ENCODE assay signal across 1 cellular context in the genomic region with DNA sequence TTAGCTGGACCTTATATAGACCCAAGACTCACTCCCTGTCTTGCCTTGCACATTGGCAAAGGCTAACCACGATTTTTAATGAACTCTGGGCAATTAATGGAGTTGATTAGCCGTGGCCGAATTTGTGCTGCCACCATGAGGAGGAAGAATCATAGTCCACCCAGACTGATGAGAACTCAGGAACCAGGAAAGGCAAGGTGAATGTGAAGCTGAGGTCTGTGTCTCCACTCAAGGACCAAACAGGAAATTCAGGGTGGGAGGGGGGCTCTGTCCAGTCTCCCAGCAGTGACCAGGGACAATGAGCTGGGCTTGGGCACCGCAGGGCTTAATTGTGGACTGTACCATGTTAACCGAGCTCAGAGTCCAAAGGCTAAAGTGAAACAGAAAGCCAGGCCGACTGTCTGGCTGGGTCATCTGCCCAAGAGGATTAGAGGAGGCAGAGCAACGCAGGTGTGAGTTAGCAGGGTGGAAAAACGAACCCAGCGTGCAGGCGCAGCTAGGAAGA.
A peak's percentile ranks its signal among the peaks of the same experiment; 100 is the strongest.
TF ChIP-seq lines count a peak whose summit lies in the region.

No MANE protein-coding gene starts in this region.

TF ChIP-seq in HepG2, 621 proteins besides CTCF, POLR2A, EP300 and RAD21 (continued from another document and continues in another):
- TF ChIP-seq PAXIP1 (CRISPR knock-in tag; conservative IDR thresholded peaks at IDR 0.05) (0 out of 2 replicates have a peak, but pooled peaks have one; percentile 28), ZNF891 (CRISPR knock-in tag; IDR thresholded peaks at IDR 0.05) (0 out of 2 replicates have a peak, but pooled peaks have one; percentile 33), SRF (IDR thresholded peaks at IDR 0.05; ENCODE audit: low read depth, low read length) (no peak), YEATS4 (CRISPR knock-in tag; IDR thresholded peaks at IDR 0.05; ENCODE audit: borderline replicate concordance) (0 out of 2 replicates have a peak, but pooled peaks have one; percentile 27), MED1 (CRISPR knock-in tag; IDR thresholded peaks at IDR 0.05) (0 out of 2 replicates have a peak, but pooled peaks have one; percentile 23), MTF2 (CRISPR knock-in tag; IDR thresholded peaks at IDR 0.05; ENCODE audit: borderline replicate concordance) (no peak), ARID2 (CRISPR knock-in tag; IDR thresholded peaks at IDR 0.05; ENCODE audit: borderline replicate concordance) (no peak), BRD4 (CRISPR knock-in tag; IDR thresholded peaks at IDR 0.05) (0 out of 2 replicates have a peak, but pooled peaks have one; percentile 40), AHR (CRISPR knock-in tag; IDR thresholded peaks at IDR 0.05) (no peak), FOXA1 (IDR thresholded peaks at IDR 0.05) (no peak), FOXA1 (CRISPR knock-in tag; IDR thresholded peaks at IDR 0.05) (no peak), NONO (IDR thresholded peaks at IDR 0.05) (no peak), NONO (CRISPR knock-in tag; conservative IDR thresholded peaks at IDR 0.05) (no peak), RBFOX2 (IDR thresholded peaks at IDR 0.05; ENCODE audit: low read depth, low read length) (no peak), ARNTL (CRISPR knock-in tag; IDR thresholded peaks at IDR 0.05) (no peak), ZNF766 (CRISPR knock-in tag; IDR thresholded peaks at IDR 0.05; ENCODE audit: borderline replicate concordance) (no peak), ZNF629 (CRISPR knock-in tag; conservative IDR thresholded peaks at IDR 0.05) (no peak), ZNF274 (CRISPR knock-in tag; IDR thresholded peaks at IDR 0.05) (peak; percentile 46; the same call in 1 of the 2 replicates), ZNF644 (CRISPR knock-in tag; IDR thresholded peaks at IDR 0.05; ENCODE audit: low read depth) (peak; percentile 64), ZBTB10 (CRISPR knock-in tag; IDR thresholded peaks at IDR 0.05; ENCODE audit: borderline replicate concordance) (0 out of 2 replicates have a peak, but pooled peaks have one; percentile 15), ZNF879 (CRISPR knock-in tag; IDR thresholded peaks at IDR 0.05) (no peak), FOXC1 (CRISPR knock-in tag; IDR thresholded peaks at IDR 0.05; ENCODE audit: borderline replicate concordance) (no peak), ZBTB7B (CRISPR knock-in tag; IDR thresholded peaks at IDR 0.05) (no peak), HIVEP1 (CRISPR knock-in tag; IDR thresholded peaks at IDR 0.05) (no peak), ZNF232 (CRISPR knock-in tag; IDR thresholded peaks at IDR 0.05; ENCODE audit: borderline replicate concordance) (no peak), ZNF383 (CRISPR knock-in tag; IDR thresholded peaks at IDR 0.05; ENCODE audit: borderline replicate concordance) (no peak), JDP2 (CRISPR knock-in tag; IDR thresholded peaks at IDR 0.05; ENCODE audit: borderline replicate concordance) (no peak), NFIC (IDR thresholded peaks at IDR 0.05; ENCODE audit: low read length) (no peak), BRCA1 (CRISPR knock-in tag; IDR thresholded peaks at IDR 0.05) (no peak), ZNF275 (CRISPR knock-in tag; IDR thresholded peaks at IDR 0.05; ENCODE audit: borderline replicate concordance) (no peak), HOXD1 (CRISPR knock-in tag; IDR thresholded peaks at IDR 0.05) (no peak), IRF9 (CRISPR knock-in tag; IDR thresholded peaks at IDR 0.05; ENCODE audit: borderline replicate concordance) (0 out of 2 replicates have a peak, but pooled peaks have one; percentile 32), PRDM10 (CRISPR knock-in tag; IDR thresholded peaks at IDR 0.05; ENCODE audit: low read depth) (peak; percentile 95), HNF4G (IDR thresholded peaks at IDR 0.05; ENCODE audit: borderline replicate concordance, low read depth, low read length) (peak; percentile 43), HNF4G (CRISPR knock-in tag; IDR thresholded peaks at IDR 0.05; ENCODE audit: borderline replicate concordance, low read depth) (no peak; the same call in 1 of the 2 replicates), ZBTB49 (CRISPR knock-in tag; IDR thresholded peaks at IDR 0.05; ENCODE audit: borderline replicate concordance) (no peak)
- TF ChIP-seq, protein P1, sequence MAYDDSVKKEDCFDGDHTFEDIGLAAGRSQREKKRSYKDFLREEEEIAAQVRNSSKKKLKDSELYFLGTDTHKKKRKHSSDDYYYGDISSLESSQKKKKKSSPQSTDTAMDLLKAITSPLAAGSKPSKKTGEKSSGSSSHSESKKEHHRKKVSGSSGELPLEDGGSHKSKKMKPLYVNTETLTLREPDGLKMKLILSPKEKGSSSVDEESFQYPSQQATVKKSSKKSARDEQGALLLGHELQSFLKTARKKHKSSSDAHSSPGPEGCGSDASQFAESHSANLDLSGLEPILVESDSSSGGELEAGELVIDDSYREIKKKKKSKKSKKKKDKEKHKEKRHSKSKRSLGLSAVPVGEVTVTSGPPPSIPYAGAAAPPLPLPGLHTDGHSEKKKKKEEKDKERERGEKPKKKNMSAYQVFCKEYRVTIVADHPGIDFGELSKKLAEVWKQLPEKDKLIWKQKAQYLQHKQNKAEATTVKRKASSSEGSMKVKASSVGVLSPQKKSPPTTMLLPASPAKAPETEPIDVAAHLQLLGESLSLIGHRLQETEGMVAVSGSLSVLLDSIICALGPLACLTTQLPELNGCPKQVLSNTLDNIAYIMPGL (CRISPR knock-in tag; IDR thresholded peaks at IDR 0.05; ENCODE audit: borderline replicate concordance in 1 of 2, low read depth in 1 of 2): no peak
- TF ChIP-seq, protein P2, sequence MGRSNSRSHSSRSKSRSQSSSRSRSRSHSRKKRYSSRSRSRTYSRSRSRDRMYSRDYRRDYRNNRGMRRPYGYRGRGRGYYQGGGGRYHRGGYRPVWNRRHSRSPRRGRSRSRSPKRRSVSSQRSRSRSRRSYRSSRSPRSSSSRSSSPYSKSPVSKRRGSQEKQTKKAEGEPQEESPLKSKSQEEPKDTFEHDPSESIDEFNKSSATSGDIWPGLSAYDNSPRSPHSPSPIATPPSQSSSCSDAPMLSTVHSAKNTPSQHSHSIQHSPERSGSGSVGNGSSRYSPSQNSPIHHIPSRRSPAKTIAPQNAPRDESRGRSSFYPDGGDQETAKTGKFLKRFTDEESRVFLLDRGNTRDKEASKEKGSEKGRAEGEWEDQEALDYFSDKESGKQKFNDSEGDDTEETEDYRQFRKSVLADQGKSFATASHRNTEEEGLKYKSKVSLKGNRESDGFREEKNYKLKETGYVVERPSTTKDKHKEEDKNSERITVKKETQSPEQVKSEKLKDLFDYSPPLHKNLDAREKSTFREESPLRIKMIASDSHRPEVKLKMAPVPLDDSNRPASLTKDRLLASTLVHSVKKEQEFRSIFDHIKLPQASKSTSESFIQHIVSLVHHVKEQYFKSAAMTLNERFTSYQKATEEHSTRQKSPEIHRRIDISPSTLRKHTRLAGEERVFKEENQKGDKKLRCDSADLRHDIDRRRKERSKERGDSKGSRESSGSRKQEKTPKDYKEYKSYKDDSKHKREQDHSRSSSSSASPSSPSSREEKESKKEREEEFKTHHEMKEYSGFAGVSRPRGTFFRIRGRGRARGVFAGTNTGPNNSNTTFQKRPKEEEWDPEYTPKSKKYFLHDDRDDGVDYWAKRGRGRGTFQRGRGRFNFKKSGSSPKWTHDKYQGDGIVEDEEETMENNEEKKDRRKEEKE (IDR thresholded peaks at IDR 0.05): no peak
